Comparison of ENCODE assay signal across 1 cellular context in genomic region chr16:89167425-89167941, GRCh38.
TF ChIP-seq lines count a peak whose summit lies in the region.

No MANE protein-coding gene starts in this region.

TF ChIP-seq in HepG2, 621 proteins besides CTCF, POLR2A, EP300 and RAD21 (continued from another document and continues in another):
- peak; percentile 76; the same call in 1 of the 2 replicates for TF ChIP-seq SNAPC4 (CRISPR knock-in tag; IDR thresholded peaks at IDR 0.05)
- TF ChIP-seq ZNF773 (CRISPR knock-in tag; IDR thresholded peaks at IDR 0.05; ENCODE audit: borderline replicate concordance): no peak
- no peak; the same call in 1 of the 2 replicates for TF ChIP-seq ZNF138 (CRISPR knock-in tag; IDR thresholded peaks at IDR 0.05; ENCODE audit: low read depth)
- no peak for TF ChIP-seq ZNF326 (CRISPR knock-in tag; IDR thresholded peaks at IDR 0.05; ENCODE audit: borderline replicate concordance)
- TF ChIP-seq ZNF883 (CRISPR knock-in tag; IDR thresholded peaks at IDR 0.05; ENCODE audit: not compliant biosample characterization): peak; percentile 79
- TF ChIP-seq, protein P1, sequence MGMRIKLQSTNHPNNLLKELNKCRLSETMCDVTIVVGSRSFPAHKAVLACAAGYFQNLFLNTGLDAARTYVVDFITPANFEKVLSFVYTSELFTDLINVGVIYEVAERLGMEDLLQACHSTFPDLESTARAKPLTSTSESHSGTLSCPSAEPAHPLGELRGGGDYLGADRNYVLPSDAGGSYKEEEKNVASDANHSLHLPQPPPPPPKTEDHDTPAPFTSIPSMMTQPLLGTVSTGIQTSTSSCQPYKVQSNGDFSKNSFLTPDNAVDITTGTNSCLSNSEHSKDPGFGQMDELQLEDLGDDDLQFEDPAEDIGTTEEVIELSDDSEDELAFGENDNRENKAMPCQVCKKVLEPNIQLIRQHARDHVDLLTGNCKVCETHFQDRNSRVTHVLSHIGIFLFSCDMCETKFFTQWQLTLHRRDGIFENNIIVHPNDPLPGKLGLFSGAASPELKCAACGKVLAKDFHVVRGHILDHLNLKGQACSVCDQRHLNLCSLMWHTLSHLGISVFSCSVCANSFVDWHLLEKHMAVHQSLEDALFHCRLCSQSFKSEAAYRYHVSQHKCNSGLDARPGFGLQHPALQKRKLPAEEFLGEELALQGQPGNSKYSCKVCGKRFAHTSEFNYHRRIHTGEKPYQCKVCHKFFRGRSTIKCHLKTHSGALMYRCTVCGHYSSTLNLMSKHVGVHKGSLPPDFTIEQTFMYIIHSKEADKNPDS (CRISPR knock-in tag; IDR thresholded peaks at IDR 0.05): no peak; the same call in 1 of the 2 replicates
- no peak for TF ChIP-seq NFIB (CRISPR knock-in tag; IDR thresholded peaks at IDR 0.05; ENCODE audit: borderline replicate concordance)
- TF ChIP-seq, protein P2, sequence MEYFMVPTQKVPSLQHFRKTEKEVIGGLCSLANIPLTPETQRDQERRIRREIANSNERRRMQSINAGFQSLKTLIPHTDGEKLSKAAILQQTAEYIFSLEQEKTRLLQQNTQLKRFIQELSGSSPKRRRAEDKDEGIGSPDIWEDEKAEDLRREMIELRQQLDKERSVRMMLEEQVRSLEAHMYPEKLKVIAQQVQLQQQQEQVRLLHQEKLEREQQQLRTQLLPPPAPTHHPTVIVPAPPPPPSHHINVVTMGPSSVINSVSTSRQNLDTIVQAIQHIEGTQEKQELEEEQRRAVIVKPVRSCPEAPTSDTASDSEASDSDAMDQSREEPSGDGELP (IDR thresholded peaks at IDR 0.05; ENCODE audit: borderline replicate concordance, low read depth): no peak; the same call in 1 of the 2 replicates
- no peak for TF ChIP-seq CENPT (CRISPR knock-in tag; IDR thresholded peaks at IDR 0.05; ENCODE audit: low read depth)
- TF ChIP-seq ZNF205 (CRISPR knock-in tag; IDR thresholded peaks at IDR 0.05): peak; percentile 82
- TF ChIP-seq, protein P3, sequence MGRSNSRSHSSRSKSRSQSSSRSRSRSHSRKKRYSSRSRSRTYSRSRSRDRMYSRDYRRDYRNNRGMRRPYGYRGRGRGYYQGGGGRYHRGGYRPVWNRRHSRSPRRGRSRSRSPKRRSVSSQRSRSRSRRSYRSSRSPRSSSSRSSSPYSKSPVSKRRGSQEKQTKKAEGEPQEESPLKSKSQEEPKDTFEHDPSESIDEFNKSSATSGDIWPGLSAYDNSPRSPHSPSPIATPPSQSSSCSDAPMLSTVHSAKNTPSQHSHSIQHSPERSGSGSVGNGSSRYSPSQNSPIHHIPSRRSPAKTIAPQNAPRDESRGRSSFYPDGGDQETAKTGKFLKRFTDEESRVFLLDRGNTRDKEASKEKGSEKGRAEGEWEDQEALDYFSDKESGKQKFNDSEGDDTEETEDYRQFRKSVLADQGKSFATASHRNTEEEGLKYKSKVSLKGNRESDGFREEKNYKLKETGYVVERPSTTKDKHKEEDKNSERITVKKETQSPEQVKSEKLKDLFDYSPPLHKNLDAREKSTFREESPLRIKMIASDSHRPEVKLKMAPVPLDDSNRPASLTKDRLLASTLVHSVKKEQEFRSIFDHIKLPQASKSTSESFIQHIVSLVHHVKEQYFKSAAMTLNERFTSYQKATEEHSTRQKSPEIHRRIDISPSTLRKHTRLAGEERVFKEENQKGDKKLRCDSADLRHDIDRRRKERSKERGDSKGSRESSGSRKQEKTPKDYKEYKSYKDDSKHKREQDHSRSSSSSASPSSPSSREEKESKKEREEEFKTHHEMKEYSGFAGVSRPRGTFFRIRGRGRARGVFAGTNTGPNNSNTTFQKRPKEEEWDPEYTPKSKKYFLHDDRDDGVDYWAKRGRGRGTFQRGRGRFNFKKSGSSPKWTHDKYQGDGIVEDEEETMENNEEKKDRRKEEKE (IDR thresholded peaks at IDR 0.05): no peak
- TF ChIP-seq TERF1 (CRISPR knock-in tag; IDR thresholded peaks at IDR 0.05): no peak
- no peak for TF ChIP-seq SNRNP70 (IDR thresholded peaks at IDR 0.05; ENCODE audit: low read depth, low read length)
- 0 out of 2 replicates have a peak, but pooled peaks have one; percentile 8 for TF ChIP-seq HHEX (CRISPR knock-in tag; IDR thresholded peaks at IDR 0.05)
- TF ChIP-seq, protein P4, sequence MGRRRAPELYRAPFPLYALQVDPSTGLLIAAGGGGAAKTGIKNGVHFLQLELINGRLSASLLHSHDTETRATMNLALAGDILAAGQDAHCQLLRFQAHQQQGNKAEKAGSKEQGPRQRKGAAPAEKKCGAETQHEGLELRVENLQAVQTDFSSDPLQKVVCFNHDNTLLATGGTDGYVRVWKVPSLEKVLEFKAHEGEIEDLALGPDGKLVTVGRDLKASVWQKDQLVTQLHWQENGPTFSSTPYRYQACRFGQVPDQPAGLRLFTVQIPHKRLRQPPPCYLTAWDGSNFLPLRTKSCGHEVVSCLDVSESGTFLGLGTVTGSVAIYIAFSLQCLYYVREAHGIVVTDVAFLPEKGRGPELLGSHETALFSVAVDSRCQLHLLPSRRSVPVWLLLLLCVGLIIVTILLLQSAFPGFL (CRISPR knock-in tag; IDR thresholded peaks at IDR 0.05): no peak
- TF ChIP-seq SRSF9 (IDR thresholded peaks at IDR 0.05; ENCODE audit: borderline replicate concordance, insufficient read depth, low read depth, low read length, poor library complexity, severe bottlenecking): no peak
- 0 out of 2 replicates have a peak, but pooled peaks have one; percentile 79 for TF ChIP-seq PAWR (CRISPR knock-in tag; IDR thresholded peaks at IDR 0.05; ENCODE audit: borderline replicate concordance)
- TF ChIP-seq ZMYM3 (CRISPR knock-in tag; IDR thresholded peaks at IDR 0.05): peak; percentile 68; the same call in 1 of the 2 replicates
- TF ChIP-seq JUNB (CRISPR knock-in tag; IDR thresholded peaks at IDR 0.05; ENCODE audit: borderline replicate concordance): no peak
- no peak for TF ChIP-seq NR1H2 (CRISPR knock-in tag; IDR thresholded peaks at IDR 0.05; ENCODE audit: borderline replicate concordance, low read depth)
- TF ChIP-seq PBX2 (CRISPR knock-in tag; IDR thresholded peaks at IDR 0.05): 0 out of 2 replicates have a peak, but pooled peaks have one; percentile 2
- peak; percentile 54; the same call in 1 of the 2 replicates for TF ChIP-seq ZNF335 (CRISPR knock-in tag; IDR thresholded peaks at IDR 0.05)
- peak; percentile 68; the same call in 1 of the 2 replicates for TF ChIP-seq ZNF780A (CRISPR knock-in tag; IDR thresholded peaks at IDR 0.05)
- TF ChIP-seq HOXA5 (CRISPR knock-in tag; IDR thresholded peaks at IDR 0.05): no peak; the same call in 1 of the 2 replicates
- 0 out of 2 replicates have a peak, but pooled peaks have one; percentile 67 for TF ChIP-seq ZNF280D (CRISPR knock-in tag; IDR thresholded peaks at IDR 0.05)
- no peak for TF ChIP-seq NFATC3 (CRISPR knock-in tag; IDR thresholded peaks at IDR 0.05)
- peak; percentile 88; the same call in 1 of the 2 replicates for TF ChIP-seq HNRNPL (IDR thresholded peaks at IDR 0.05; ENCODE audit: low read depth, low read length)
- TF ChIP-seq FOXO1 (CRISPR knock-in tag; IDR thresholded peaks at IDR 0.05): peak; percentile 76; the same call in 1 of the 2 replicates
- TF ChIP-seq GTF2F1 (IDR thresholded peaks at IDR 0.05; ENCODE audit: low read length): no peak
- TF ChIP-seq, protein P5, sequence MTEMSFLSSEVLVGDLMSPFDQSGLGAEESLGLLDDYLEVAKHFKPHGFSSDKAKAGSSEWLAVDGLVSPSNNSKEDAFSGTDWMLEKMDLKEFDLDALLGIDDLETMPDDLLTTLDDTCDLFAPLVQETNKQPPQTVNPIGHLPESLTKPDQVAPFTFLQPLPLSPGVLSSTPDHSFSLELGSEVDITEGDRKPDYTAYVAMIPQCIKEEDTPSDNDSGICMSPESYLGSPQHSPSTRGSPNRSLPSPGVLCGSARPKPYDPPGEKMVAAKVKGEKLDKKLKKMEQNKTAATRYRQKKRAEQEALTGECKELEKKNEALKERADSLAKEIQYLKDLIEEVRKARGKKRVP (CRISPR knock-in tag; IDR thresholded peaks at IDR 0.05): no peak
- peak; percentile 92; the same call in 1 of the 2 replicates for TF ChIP-seq PRDM4 (CRISPR knock-in tag; IDR thresholded peaks at IDR 0.05; ENCODE audit: borderline replicate concordance)
